1 cellular context compared by ENCODE assay signal in genomic region chr1:55069280-55069679, GRCh38.
TF ChIP-seq lines count a peak whose summit lies in the region.

No MANE protein-coding gene starts in this region.

TF ChIP-seq in WTC11, 78 proteins besides CTCF, POLR2A, EP300 and RAD21 (continued from another document):
- TF ChIP-seq ZNF532 (CRISPR knock-in tag; IDR thresholded peaks at IDR 0.05; ENCODE audit: borderline replicate concordance) (no peak), GTF2I (CRISPR knock-in tag; conservative IDR thresholded peaks at IDR 0.05) (no peak), ATF6 (CRISPR knock-in tag; IDR thresholded peaks at IDR 0.05) (no peak), EMX1 (CRISPR knock-in tag; IDR thresholded peaks at IDR 0.05) (no peak), NFYB (CRISPR knock-in tag; conservative IDR thresholded peaks at IDR 0.05; ENCODE audit: low read depth) (no peak), NFE2L1 (CRISPR knock-in tag; IDR thresholded peaks at IDR 0.05) (no peak)
- TF ChIP-seq, protein P1, sequence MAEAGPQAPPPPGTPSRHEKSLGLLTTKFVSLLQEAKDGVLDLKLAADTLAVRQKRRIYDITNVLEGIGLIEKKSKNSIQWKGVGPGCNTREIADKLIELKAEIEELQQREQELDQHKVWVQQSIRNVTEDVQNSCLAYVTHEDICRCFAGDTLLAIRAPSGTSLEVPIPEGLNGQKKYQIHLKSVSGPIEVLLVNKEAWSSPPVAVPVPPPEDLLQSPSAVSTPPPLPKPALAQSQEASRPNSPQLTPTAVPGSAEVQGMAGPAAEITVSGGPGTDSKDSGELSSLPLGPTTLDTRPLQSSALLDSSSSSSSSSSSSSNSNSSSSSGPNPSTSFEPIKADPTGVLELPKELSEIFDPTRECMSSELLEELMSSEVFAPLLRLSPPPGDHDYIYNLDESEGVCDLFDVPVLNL (CRISPR knock-in tag; IDR thresholded peaks at IDR 0.05; ENCODE audit: borderline replicate concordance, low read depth) = no peak
